8 cellular contexts compared by ENCODE assay signal in the genomic region with DNA sequence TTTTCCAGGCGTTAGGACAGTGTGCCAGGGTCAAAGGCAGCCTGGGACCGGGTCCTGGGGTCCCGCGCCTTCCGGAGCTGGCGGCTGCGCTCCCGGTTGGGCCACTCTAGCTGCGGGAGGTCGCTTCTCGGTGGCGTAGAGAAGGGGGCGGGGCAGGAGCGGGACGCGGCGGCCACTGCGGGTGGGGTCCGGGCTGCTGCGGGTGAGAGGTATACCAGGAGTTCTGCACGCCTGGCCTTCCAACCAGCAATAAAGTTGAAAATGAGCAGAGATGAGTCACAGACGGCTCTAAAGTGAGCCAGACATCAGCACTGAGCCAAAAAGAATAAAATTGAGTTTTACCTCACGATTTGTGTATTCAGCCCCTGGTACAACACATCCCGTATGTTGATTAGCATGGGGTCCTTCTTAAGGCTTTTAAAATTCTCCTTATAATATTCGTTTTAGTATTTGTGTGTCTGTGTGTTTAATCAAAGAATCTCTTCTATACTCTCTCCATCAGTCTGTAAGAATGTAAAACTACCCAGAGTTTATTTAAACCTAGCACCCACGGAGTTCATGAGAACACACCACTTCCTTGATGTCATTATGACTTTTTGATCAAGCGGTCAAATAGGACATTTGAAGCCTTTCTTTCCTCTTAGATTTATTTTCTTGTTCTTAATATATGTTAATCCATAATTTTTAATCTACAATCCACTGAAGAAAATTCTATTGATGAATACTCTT. TPM values are rescaled to one million over a fixed set of nuclear protein-coding genes. Genes with fewer than 3 reads are reported as not detected.
DNase-seq lines count a peak whose midpoint lies in the region; ATAC-seq lines count a peak whose summit lies in the region.

Gene C1GALT1C1L, minus strand, starts transcription at position 108 of the 729 bp plus-strand sequence. Its CDS starts 107 bp downstream, at position 1.

- H3K4me1 Mint-ChIP-seq in activated T-helper 1 cell treated with anti-CD3 and anti-CD28 coated beads, Interleukin-12 subunit alpha, Interleukin-12 subunit beta, Interleukin-2, Interleukin-4 antibody, amounts not matched to agents 30 ng/mL and 10 ng/mL and 1 ng/mL, durations not matched to agents 14 hours and 24 hours and 36 hours (ENCODE audit: low read depth): peaks cover 5% of the 10 kb centered on the region

- no peaks in the 10 kb centered on the region for H3K36me3 Mint-ChIP-seq in activated T-helper 1 cell treated with anti-CD3 and anti-CD28 coated beads, Interleukin-12 subunit alpha, Interleukin-12 subunit beta, Interleukin-2, Interleukin-4 antibody, amounts not matched to agents 30 ng/mL and 10 ng/mL and 1 ng/mL, durations not matched to agents 14 hours and 24 hours and 36 hours (ENCODE audit: low read depth)

- H3K27ac Mint-ChIP-seq in activated T-helper 1 cell treated with anti-CD3 and anti-CD28 coated beads, Interleukin-12 subunit alpha, Interleukin-12 subunit beta, Interleukin-2, Interleukin-4 antibody, amounts not matched to agents 30 ng/mL and 10 ng/mL and 1 ng/mL, durations not matched to agents 14 hours and 24 hours and 36 hours: no peak within 1 kb of the TSS

- intact Hi-C loops in activated T-helper 1 cell treated with anti-CD3 and anti-CD28 coated beads, Interleukin-12 subunit alpha, Interleukin-12 subunit beta, Interleukin-2, Interleukin-4 antibody, amounts not matched to agents 30 ng/mL and 10 ng/mL and 1 ng/mL, durations not matched to agents 14 hours and 24 hours and 36 hours (cut with micrococcal nuclease): no loop called here
- intact Hi-C loops in posterior vena cava (cut with DNase I): loop anchor here in 1 of 2 donors (10.0 kb wide), 1 partner anchor 62 kb away; no protein-coding TSS in a partner anchor

- peaks cover 6% of the 10 kb centered on the region for H3K9me3 Mint-ChIP-seq in activated T-helper 1 cell treated with anti-CD3 and anti-CD28 coated beads, Interleukin-12 subunit alpha, Interleukin-12 subunit beta, Interleukin-2, Interleukin-4 antibody, amounts not matched to agents 30 ng/mL and 10 ng/mL and 1 ng/mL, durations not matched to agents 14 hours and 24 hours and 36 hours

- ATAC-seq in GM19452 (IDR thresholded peaks at IDR 0.05; ENCODE audit: unreplicated experiment) (no peak), HG02885 (IDR thresholded peaks at IDR 0.05; ENCODE audit: poor library complexity, unreplicated experiment) (no peak)

- DNase-seq in ELF-1 (ENCODE audit: low read depth, low spot score) (peak; percentile 9), NCI-H510A (lab: John Stamatoyannopoulos, UW) (peak; percentile 54), glomerular visceral epithelial cell (ENCODE audit: extremely low spot score) (peak; percentile 66), posterior vena cava (ENCODE audit: low spot score) (peak; percentile 85)
- DNase-seq in activated T-helper 1 cell treated with anti-CD3 and anti-CD28 coated beads, Interleukin-12 subunit alpha, Interleukin-12 subunit beta, Interleukin-2, Interleukin-4 antibody, amounts not matched to agents 30 ng/mL and 10 ng/mL and 1 ng/mL, durations not matched to agents 14 hours and 24 hours and 36 hours (ENCODE audit: low spot score): no peak
- no peak for DNase-seq in stimulated activated naive CD4-positive, alpha-beta T cell (lab: John Stamatoyannopoulos, UW)

- peak within 1 kb of the TSS; percentile 19 for H3K4me3 Mint-ChIP-seq in activated T-helper 1 cell treated with anti-CD3 and anti-CD28 coated beads, Interleukin-12 subunit alpha, Interleukin-12 subunit beta, Interleukin-2, Interleukin-4 antibody, amounts not matched to agents 30 ng/mL and 10 ng/mL and 1 ng/mL, durations not matched to agents 14 hours and 24 hours and 36 hours

- peaks cover 5% of the 10 kb centered on the region for H3K27me3 Mint-ChIP-seq in activated T-helper 1 cell treated with anti-CD3 and anti-CD28 coated beads, Interleukin-12 subunit alpha, Interleukin-12 subunit beta, Interleukin-2, Interleukin-4 antibody, amounts not matched to agents 30 ng/mL and 10 ng/mL and 1 ng/mL, durations not matched to agents 14 hours and 24 hours and 36 hours (ENCODE audit: insufficient read depth)

RNA-seq across cellular contexts. Expression of gene C1GALT1C1L, which starts in this region (rescaled TPM):
- total RNA-seq in activated T-helper 1 cell treated with anti-CD3 and anti-CD28 coated beads, Interleukin-12 subunit alpha, Interleukin-12 subunit beta, Interleukin-2, Interleukin-4 antibody, amounts not matched to agents 30 ng/mL and 10 ng/mL and 1 ng/mL, durations not matched to agents 14 hours and 24 hours and 36 hours: not detected in 2 replicates
- total RNA-seq in posterior vena cava: 1 to 10 TPM; 1.3 to 1.4 TPM

Comparison
In these comparisons a context has a peak if more than half of its experiments do, and no peak if none do; other contexts are left out.
1. DNase-seq: peak in ELF-1 (single experiment), NCI-H510A (single experiment), glomerular visceral epithelial cell (single experiment) and posterior vena cava (single experiment); none in activated T-helper 1 cell treated with anti-CD3 and anti-CD28 coated beads, Interleukin-12 subunit alpha, Interleukin-12 subunit beta, Interleukin-2, Interleukin-4 antibody, amounts not matched to agents 30 ng/mL and 10 ng/mL and 1 ng/mL, durations not matched to agents 14 hours and 24 hours and 36 hours (single experiment) and stimulated activated naive CD4-positive, alpha-beta T cell (0 of 6).